Comparison of ENCODE assay signal across 25 cellular contexts in the genomic region with DNA sequence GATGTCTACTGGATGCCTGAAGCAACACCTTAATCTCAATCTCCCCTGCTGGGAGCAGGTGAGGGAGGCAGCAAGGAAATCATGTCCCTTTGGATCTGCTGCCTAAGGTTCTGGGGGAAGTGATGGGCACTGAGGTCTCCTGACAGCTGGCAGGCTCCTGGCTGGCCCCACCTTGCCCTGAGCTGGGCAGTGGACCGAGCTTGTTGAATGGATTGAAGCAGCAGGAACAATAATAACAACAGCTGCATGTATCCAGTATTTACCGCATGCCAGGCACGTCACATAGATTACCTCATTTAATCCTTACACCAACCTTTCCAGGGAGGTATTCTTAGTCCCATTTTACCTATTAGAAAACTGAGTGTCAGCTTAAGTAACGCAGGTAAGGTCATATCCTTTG.
"Had no signal": no experiment of that assay in that cellular context is flagged by ENCODE, and none has a peak within 500 bp of the region (broad histone marks: within the 10 kb centered on the region; RNA-seq: fewer than 3 reads in every experiment).

No MANE protein-coding gene starts in this region.

- H3K9me3 ChIP-seq: ascending aorta, left lung, sigmoid colon, thoracic aorta, upper lobe of left lung had no signal

- H3K4me1 ChIP-seq: ascending aorta, left lung had no signal

- ATAC-seq: activated CD8-positive, alpha-beta T cell treated with anti-CD3 and anti-CD28 coated beads, Interleukin-2, amount 10 ng/mL, durations not matched to agents 7 days and 5 days; activated naive CD4-positive, alpha-beta T cell treated with anti-CD3 and anti-CD28 coated beads, Interleukin-2, amount 50 U/mL, for 72 hours; left lung; naive thymus-derived CD8-positive, alpha-beta T cell; stimulated activated naive B cell treated with anti-CD40 and anti-IgM and Interleukin-4, amounts not matched to agents 10 μg/mL and 1 μg/mL and 100 μg/mL, for 72 hours had no signal

- H3K27ac ChIP-seq: ascending aorta, brain microvascular endothelial cell, hepatocyte, left lung, neural progenitor cell, sigmoid colon, thoracic aorta, upper lobe of left lung had no signal

- H3K27me3 ChIP-seq: ascending aorta, brain microvascular endothelial cell, hepatocyte, left lung, neural progenitor cell, sigmoid colon, upper lobe of left lung had no signal

- H3K4me3 ChIP-seq: ascending aorta, hepatocyte, left lung, neural progenitor cell, sigmoid colon, thoracic aorta, upper lobe of left lung had no signal

- DNase-seq: activated CD4-positive, alpha-beta T cell treated with anti-CD3 and anti-CD28 coated beads for 1 hour; activated CD4-positive, alpha-beta T cell treated with anti-CD3 and anti-CD28 coated beads, Interleukin-2, amount 50 U/mL, for 1 hour; activated CD8-positive, alpha-beta T cell treated with anti-CD3 and anti-CD28 coated beads, Interleukin-2, amount 10 ng/mL, durations not matched to agents 7 days and 5 days; activated gamma-delta T cell treated with Interleukin-2 at 50 U/mL for 16 hours; activated T-cell treated with anti-CD3 and anti-CD28 coated beads, Interleukin-2, amount 50 U/mL, for 1 hour; brain microvascular endothelial cell; central memory CD4-positive, alpha-beta T cell; dermis blood vessel endothelial cell; effector CD8-positive, alpha-beta T cell; foreskin melanocyte; glutamatergic neuron; kidney glomerular epithelial cell; left lung; naive thymus-derived CD8-positive, alpha-beta T cell; retina; sigmoid colon; stimulated activated CD4-positive, alpha-beta T cell treated with anti-CD3 and anti-CD28 coated beads, Interleukin-2, amount 100 ng/mL, for 48 hours; stimulated activated CD8-positive, alpha-beta memory T cell treated with anti-CD3 and anti-CD28 coated beads, Interleukin-4, amount 100 ng/mL, for 48 hours; stimulated activated naive B cell treated with anti-CD40 and anti-IgM and Interleukin-4, amounts not matched to agents 10 μg/mL and 1 μg/mL and 100 μg/mL, for 72 hours; upper lobe of left lung had no signal

- H3K36me3 ChIP-seq: brain microvascular endothelial cell, neural progenitor cell, sigmoid colon, thoracic aorta had no signal
